ENCODE assay signal across 1 cellular context in genomic region chr17:29133146-29133713, GRCh38.
A peak's percentile ranks its signal among the peaks of the same experiment; 100 is the strongest.
TF ChIP-seq lines count a peak whose summit lies in the region.

No MANE protein-coding gene starts in this region.

TF ChIP-seq in HCT116, 20 proteins besides CTCF, POLR2A, EP300 and RAD21 (continued from another document):
- TF ChIP-seq ATF3 (IDR thresholded peaks at IDR 0.05) (no peak), REST (IDR thresholded peaks at IDR 0.05; ENCODE audit: low read depth) (no peak), TCF7L2 (IDR thresholded peaks at IDR 0.05; ENCODE audit: borderline replicate concordance, extremely low read depth, insufficient read depth, insufficient read length) (no peak), CEBPB (IDR thresholded peaks at IDR 0.05; ENCODE audit: low read depth) (no peak), CBX3 (IDR thresholded peaks at IDR 0.05; ENCODE audit: low read depth) (no peak), EGR1 (IDR thresholded peaks at IDR 0.05; ENCODE audit: low read depth) (no peak), YY1 (IDR thresholded peaks at IDR 0.05; ENCODE audit: extremely low read depth, insufficient replicate concordance, low read depth, low read length) (no peak), ZNF274 (IDR thresholded peaks at IDR 0.05; ENCODE audit: low read depth, low read length) (no peak), ELF1 (IDR thresholded peaks at IDR 0.05; ENCODE audit: borderline replicate concordance, low read depth) (no peak), SIN3A (IDR thresholded peaks at IDR 0.05; ENCODE audit: low read depth) (no peak), POLR2AphosphoS5 (IDR thresholded peaks at IDR 0.05; ENCODE audit: low read depth, low read length) (no peak), FOSL1 (IDR thresholded peaks at IDR 0.05; ENCODE audit: low read depth) (peak; percentile 63), EZH2phosphoT487 (IDR thresholded peaks at IDR 0.05; ENCODE audit: borderline replicate concordance) (no peak), EZH2 (IDR thresholded peaks at IDR 0.05) (no peak)
